28 cellular contexts compared by ENCODE assay signal in the genomic region with DNA sequence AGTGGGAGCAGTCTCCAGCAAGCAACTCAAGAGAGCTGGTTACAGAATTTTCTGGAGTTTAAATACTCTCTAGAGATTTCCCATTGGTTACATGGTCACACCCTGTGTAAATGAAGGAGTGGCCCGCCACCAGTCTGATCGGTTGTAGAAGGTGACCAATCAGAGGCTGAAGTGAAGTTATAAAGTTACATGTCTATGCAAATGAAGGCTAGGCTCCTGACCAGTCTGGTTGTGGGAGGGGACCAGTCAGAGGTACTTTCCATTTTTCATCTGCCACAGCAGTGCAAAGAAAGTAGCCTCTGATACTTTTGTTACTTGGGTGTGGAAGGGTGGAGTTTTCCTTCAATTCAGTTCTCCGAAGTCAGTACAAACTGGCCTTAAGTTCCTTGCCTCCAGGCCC.
"Had no signal": no experiment of that assay in that cellular context is flagged by ENCODE, and none has a peak within 500 bp of the region (broad histone marks: within the 10 kb centered on the region; RNA-seq: fewer than 3 reads in every experiment).

No MANE protein-coding gene starts in this region.

- H3K27me3 Mint-ChIP-seq: stimulated activated memory B cell treated with anti-CD40 and anti-IgM and Interleukin-4, amounts not matched to agents 10 μg/mL and 1 μg/mL and 100 μg/mL, for 72 hours; stimulated activated naive CD8-positive, alpha-beta T cell treated with anti-CD3 and anti-CD28 coated beads, Interleukin-15, amount 100 ng/mL, for 72 hours had no signal

- H3K4me3 Mint-ChIP-seq: activated CD4-positive, alpha-beta T cell treated with anti-CD3 and anti-CD28 coated beads for 36 hours; activated naive CD8-positive, alpha-beta T cell; naive B cell; nephron progenitor cell; stimulated activated memory B cell treated with anti-CD40 and anti-IgM and Interleukin-4, amounts not matched to agents 10 μg/mL and 1 μg/mL and 100 μg/mL, for 72 hours; stimulated activated naive CD8-positive, alpha-beta T cell treated with anti-CD3 and anti-CD28 coated beads, Interleukin-15, amount 100 ng/mL, for 72 hours; T-cell had no signal

- H3K36me3 ChIP-seq: heart left ventricle, left ventricle myocardium inferior, pancreas, prostate gland, sigmoid colon, upper lobe of left lung, vagina had no signal

- H3K4me1 ChIP-seq: heart left ventricle, left ventricle myocardium inferior, pancreas, prostate gland, sigmoid colon, upper lobe of left lung, vagina had no signal

- H3K4me3 ChIP-seq: heart left ventricle, left ventricle myocardium inferior, lung, pancreas, prostate gland, sigmoid colon, upper lobe of left lung, vagina had no signal

- H3K9me3 Mint-ChIP-seq: nephron progenitor cell; stimulated activated naive CD8-positive, alpha-beta T cell treated with anti-CD3 and anti-CD28 coated beads, Interleukin-15, amount 100 ng/mL, for 72 hours had no signal

- H3K27me3 ChIP-seq: heart left ventricle, pancreas, sigmoid colon, upper lobe of left lung, vagina had no signal

- H3K4me1 Mint-ChIP-seq: activated CD4-positive, alpha-beta T cell treated with anti-CD3 and anti-CD28 coated beads for 36 hours; naive B cell; nephron progenitor cell; stimulated activated memory B cell treated with anti-CD40 and anti-IgM and Interleukin-4, amounts not matched to agents 10 μg/mL and 1 μg/mL and 100 μg/mL, for 72 hours; stimulated activated naive CD8-positive, alpha-beta T cell treated with anti-CD3 and anti-CD28 coated beads, Interleukin-15, amount 100 ng/mL, for 72 hours; T-cell had no signal

- H3K27ac Mint-ChIP-seq: activated CD4-positive, alpha-beta T cell treated with anti-CD3 and anti-CD28 coated beads for 36 hours; activated naive CD8-positive, alpha-beta T cell; naive B cell; nephron progenitor cell; stimulated activated memory B cell treated with anti-CD40 and anti-IgM and Interleukin-4, amounts not matched to agents 10 μg/mL and 1 μg/mL and 100 μg/mL, for 72 hours; T-cell had no signal

- DNase-seq: activated CD4-positive, alpha-beta T cell treated with anti-CD3 and anti-CD28 coated beads for 36 hours; activated CD4-positive, CD25-positive, alpha-beta regulatory T cell; activated effector memory CD4-positive, alpha-beta T cell treated with Interleukin-2 at 50 U/mL for 16 hours; activated naive CD4-positive, alpha-beta T cell treated with Interleukin-2 at 50 U/mL for 16 hours; activated T-cell treated with anti-CD3 and anti-CD28 coated beads for 4 hours; anterior cingulate cortex; effector CD8-positive, alpha-beta T cell; erythroblast; heart left ventricle; hypothalamus; kidney glomerular epithelial cell; left ventricle myocardium inferior; naive B cell; nephron progenitor cell; pancreas; retina; sigmoid colon; small intestine; stimulated activated CD4-positive, alpha-beta T cell treated with anti-CD3 and anti-CD28 coated beads, Interleukin-4, amount 100 ng/mL, for 24 hours; stimulated activated naive CD8-positive, alpha-beta T cell treated with anti-CD3 and anti-CD28 coated beads, Interleukin-15, amount 100 ng/mL, for 72 hours; substantia nigra; T-cell; upper lobe of left lung had no signal

- H3K27ac ChIP-seq: heart left ventricle, left ventricle myocardium inferior, pancreas, prostate gland, sigmoid colon, upper lobe of left lung, vagina had no signal

- ATAC-seq: activated CD4-positive, alpha-beta T cell treated with anti-CD3 and anti-CD28 coated beads for 36 hours; heart left ventricle; pancreas; stimulated activated memory B cell treated with anti-CD40 and anti-IgM and Interleukin-4, amounts not matched to agents 10 μg/mL and 1 μg/mL and 100 μg/mL, for 72 hours; stimulated activated naive CD8-positive, alpha-beta T cell treated with anti-CD3 and anti-CD28 coated beads, Interleukin-15, amount 100 ng/mL, for 72 hours; T-cell had no signal

- H3K9me3 ChIP-seq: heart left ventricle, left ventricle myocardium inferior, pancreas, prostate gland, sigmoid colon, upper lobe of left lung, vagina had no signal

- H3K36me3 Mint-ChIP-seq: activated naive CD8-positive, alpha-beta T cell; naive B cell; stimulated activated memory B cell treated with anti-CD40 and anti-IgM and Interleukin-4, amounts not matched to agents 10 μg/mL and 1 μg/mL and 100 μg/mL, for 72 hours; T-cell had no signal
